ENCODE assay signal across 26 cellular contexts in the genomic region with DNA sequence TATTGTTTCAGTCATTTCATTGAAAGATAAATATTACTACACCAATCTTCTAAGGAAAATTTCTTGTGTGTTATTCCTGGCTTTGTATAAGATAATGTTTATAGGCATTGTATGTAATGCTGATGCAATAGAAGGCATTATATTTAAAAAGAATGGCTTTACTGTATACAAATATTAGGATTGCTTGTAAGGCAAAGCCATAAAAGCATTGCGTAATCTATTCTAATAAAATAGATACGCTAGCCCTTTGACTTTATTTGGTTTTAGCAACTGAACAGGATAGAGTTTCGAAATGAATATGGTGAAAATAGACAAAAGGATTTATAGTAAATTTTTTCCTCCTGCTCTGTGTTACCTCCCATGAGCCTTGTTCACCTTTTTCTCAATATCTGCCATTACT. TPM values are rescaled to one million over a fixed set of nuclear protein-coding genes. Genes with fewer than 3 reads are reported as not detected.
"Had no signal": no experiment of that assay in that cellular context is flagged by ENCODE, and none has a peak within 500 bp of the region (broad histone marks: within the 10 kb centered on the region; RNA-seq: fewer than 3 reads in every experiment).

No MANE protein-coding gene starts in this region.

- DNase-seq: activated CD4-positive, alpha-beta memory T cell treated with anti-CD3 and anti-CD28 coated beads, Interleukin-2, amount 10 ng/mL, durations not matched to agents 7 days and 5 days; activated CD4-positive, alpha-beta T cell treated with anti-CD3 and anti-CD28 coated beads, Interleukin-2, amount 10 ng/mL, durations not matched to agents 24 days and 14 days; activated CD4-positive, CD25-positive, alpha-beta regulatory T cell treated with anti-CD3 and anti-CD28 coated beads, Interleukin-2, amount 50 U/mL, for 72 hours; activated CD8-positive, alpha-beta memory T cell treated with anti-CD3 and anti-CD28 coated beads, Interleukin-2, amount 50 U/mL, for 48 hours; activated naive CD8-positive, alpha-beta T cell treated with anti-CD3 and anti-CD28 coated beads, Interleukin-2, amount 50 U/mL, for 24 hours; activated T-cell treated with anti-CD3 and anti-CD28 coated beads, Interleukin-2, amount 50 U/mL, for 24 hours; amygdala; central memory CD4-positive, alpha-beta T cell; dermis blood vessel endothelial cell; effector CD4-positive, alpha-beta T cell; foreskin melanocyte; islet precursor cell; left ventricle myocardium superior; naive B cell; ovary; stimulated activated CD4-positive, alpha-beta T cell treated with anti-CD3 and anti-CD28 coated beads, Interleukin-4, amount 100 ng/mL, for 24 hours; T-helper 2 cell; trophoblast cell had no signal

- ATAC-seq: activated naive CD8-positive, alpha-beta T cell treated with anti-CD3 and anti-CD28 coated beads, Interleukin-2, amount 50 U/mL, for 24 hours; activated T-helper 17 cell treated with anti-CD3 and anti-CD28 coated beads, Interleukin-2, amount 50 U/mL, for 72 hours; left ventricle myocardium superior; sciatic nerve; stimulated activated effector memory CD8-positive, alpha-beta T cell treated with anti-CD3 and anti-CD28 coated beads, Interleukin-12 subunit alpha, Interleukin-12 subunit beta, amount 100 ng/mL, for 72 hours had no signal

- H3K9me3 ChIP-seq: breast epithelium, esophagus muscularis mucosa, ovary, thoracic aorta had no signal

- H3K4me1 ChIP-seq: breast epithelium had no signal

- H3K27me3 ChIP-seq: breast epithelium, ovary had no signal

- H3K4me3 ChIP-seq: breast epithelium, esophagus muscularis mucosa, ovary, skin epidermis, thoracic aorta had no signal

- H3K36me3 ChIP-seq: breast epithelium, esophagus muscularis mucosa, ovary, thoracic aorta had no signal

- H3K27ac ChIP-seq: breast epithelium, esophagus muscularis mucosa, ovary, skin epidermis, thoracic aorta had no signal

RNA-seq across cellular contexts. Expression of a gene that starts 23.7 kb away (rescaled TPM):
- total RNA-seq: activated CD4-positive, alpha-beta memory T cell treated with anti-CD3 and anti-CD28 coated beads, Interleukin-2, amount 10 ng/mL, durations not matched to agents 7 days and 5 days; left ventricle myocardium superior; subcutaneous adipose tissue had no signal
